2 cellular contexts compared by ENCODE assay signal in genomic region chr7:6624246-6624611, GRCh38.
TF ChIP-seq lines count a peak whose summit lies in the region.

No MANE protein-coding gene starts in this region.

TF ChIP-seq in GM23338, 12 proteins besides CTCF, POLR2A, EP300 and RAD21:
- no peak for TF ChIP-seq ZNF331 (CRISPR knock-in tag; IDR thresholded peaks at IDR 0.05; ENCODE audit: low read depth)
- TF ChIP-seq EZH2 (IDR thresholded peaks at IDR 0.05; ENCODE audit: low read depth, unreplicated experiment), result no peak
- TF ChIP-seq JUNB (IDR thresholded peaks at IDR 0.05; ENCODE audit: unreplicated experiment), result no peak
- TF ChIP-seq EZH2phosphoT487 (IDR thresholded peaks at IDR 0.05; ENCODE audit: unreplicated experiment), result no peak
- TF ChIP-seq ETS1 (IDR thresholded peaks at IDR 0.05), result no peak
- no peak for TF ChIP-seq NANOG (IDR thresholded peaks at IDR 0.05; ENCODE audit: borderline replicate concordance)
- no peak for TF ChIP-seq ZNF462 (CRISPR knock-in tag; IDR thresholded peaks at IDR 0.05)

TF ChIP-seq in SK-N-SH, 30 proteins besides CTCF, POLR2A, EP300 and RAD21:
- TF ChIP-seq NRF1 (IDR thresholded peaks at IDR 0.05; ENCODE audit: low read depth, low read length), result no peak
- no peak for TF ChIP-seq USF2 (IDR thresholded peaks at IDR 0.05; ENCODE audit: borderline replicate concordance, low read depth, low read length)
- no peak for TF ChIP-seq RCOR1 (IDR thresholded peaks at IDR 0.05; ENCODE audit: low read length)
- TF ChIP-seq SIN3A (IDR thresholded peaks at IDR 0.05; ENCODE audit: borderline replicate concordance, low read depth, low read length), result no peak
- no peak for TF ChIP-seq JUND (IDR thresholded peaks at IDR 0.05)
- TF ChIP-seq FOSL2 (IDR thresholded peaks at IDR 0.05; ENCODE audit: borderline replicate concordance, low read depth), result no peak
- no peak for TF ChIP-seq FOXM1 (IDR thresholded peaks at IDR 0.05; ENCODE audit: low read depth)
- no peak for TF ChIP-seq REST (IDR thresholded peaks at IDR 0.05; ENCODE audit: low read depth, low read length)
